In genomic region chr2:20940856-20941255, GRCh38 we compare ENCODE assay signal across 30 cellular contexts.
"Had no signal": no experiment of that assay in that cellular context is flagged by ENCODE, and none has a peak within 500 bp of the region (broad histone marks: within the 10 kb centered on the region; RNA-seq: fewer than 3 reads in every experiment).

No MANE protein-coding gene starts in this region.

- H3K36me3 Mint-ChIP-seq: naive B cell; naive thymus-derived CD8-positive, alpha-beta T cell; natural killer cell treated with Interleukin-12 subunit alpha and Interleukin-12 subunit beta and Interleukin-15 and Interleukin-18, amount 100 ng/mL, for 72 hours; neural progenitor cell; stimulated activated memory B cell treated with anti-CD40 and anti-IgM and Interleukin-4, amounts not matched to agents 10 μg/mL and 1 μg/mL and 100 μg/mL, for 72 hours; type B pancreatic cell had no signal

- H3K9me3 ChIP-seq: ovary, psoas muscle, right lobe of liver, spleen, suprapubic skin, testis, tibial artery, transverse colon, upper lobe of right lung, uterus had no signal

- H3K36me3 ChIP-seq: neural progenitor cell, ovary, right lobe of liver, spleen, suprapubic skin, tibial artery, transverse colon, upper lobe of right lung, uterus had no signal

- ATAC-seq: naive thymus-derived CD8-positive, alpha-beta T cell; natural killer cell treated with Interleukin-12 subunit alpha and Interleukin-12 subunit beta and Interleukin-15 and Interleukin-18, amount 100 ng/mL, for 72 hours; psoas muscle; right cardiac atrium; right lobe of liver; stimulated activated memory B cell treated with anti-CD40 and anti-IgM and Interleukin-4, amounts not matched to agents 10 μg/mL and 1 μg/mL and 100 μg/mL, for 72 hours; stimulated activated naive CD8-positive, alpha-beta T cell treated with anti-CD3 and anti-CD28 coated beads, Interleukin-15, amount 100 ng/mL, for 72 hours; stimulated activated naive CD8-positive, alpha-beta T cell treated with anti-CD3 and anti-CD28 coated beads, Interleukin-15, Interleukin-2, amounts not matched to agents 100 U/mL and 50 U/mL, for 24 hours; upper lobe of right lung had no signal

- H3K9me3 Mint-ChIP-seq: natural killer cell treated with Interleukin-12 subunit alpha and Interleukin-12 subunit beta and Interleukin-15 and Interleukin-18, amount 100 ng/mL, for 72 hours; neural progenitor cell; stimulated activated memory B cell treated with anti-CD40 and anti-IgM and Interleukin-4, amounts not matched to agents 10 μg/mL and 1 μg/mL and 100 μg/mL, for 72 hours; stimulated activated naive CD8-positive, alpha-beta T cell treated with anti-CD3 and anti-CD28 coated beads, Interleukin-15, amount 100 ng/mL, for 72 hours; type B pancreatic cell had no signal

- H3K27me3 ChIP-seq: ovary, right lobe of liver, testis, tibial artery, transverse colon, uterus had no signal

- H3K27ac Mint-ChIP-seq: naive thymus-derived CD8-positive, alpha-beta T cell; natural killer cell treated with Interleukin-12 subunit alpha and Interleukin-12 subunit beta and Interleukin-15 and Interleukin-18, amount 100 ng/mL, for 72 hours; neural progenitor cell; stimulated activated memory B cell treated with anti-CD40 and anti-IgM and Interleukin-4, amounts not matched to agents 10 μg/mL and 1 μg/mL and 100 μg/mL, for 72 hours; stimulated activated naive CD8-positive, alpha-beta T cell treated with anti-CD3 and anti-CD28 coated beads, Interleukin-15, amount 100 ng/mL, for 72 hours; type B pancreatic cell had no signal

- H3K4me2 ChIP-seq: neural progenitor cell, smooth muscle cell had no signal

- H3K27ac ChIP-seq: neural progenitor cell, parathyroid adenoma, psoas muscle, right lobe of liver, skin epidermis, spleen, suprapubic skin, tibial artery, upper lobe of right lung, uterus had no signal

- H3K79me2 ChIP-seq: parathyroid adenoma had no signal

- H3K4me3 ChIP-seq: neural progenitor cell, ovary, psoas muscle, right lobe of liver, skin epidermis, smooth muscle cell, spleen, suprapubic skin, testis, tibial artery, transverse colon, upper lobe of right lung, uterus had no signal

- H3K4me1 Mint-ChIP-seq: naive B cell; neural progenitor cell; stimulated activated memory B cell treated with anti-CD40 and anti-IgM and Interleukin-4, amounts not matched to agents 10 μg/mL and 1 μg/mL and 100 μg/mL, for 72 hours; stimulated activated naive CD8-positive, alpha-beta T cell treated with anti-CD3 and anti-CD28 coated beads, Interleukin-15, amount 100 ng/mL, for 72 hours had no signal

- H3K9ac ChIP-seq: neural progenitor cell, parathyroid adenoma had no signal

- H3K4me1 ChIP-seq: neural progenitor cell, parathyroid adenoma, psoas muscle, right lobe of liver, spleen, tibial artery, upper lobe of right lung had no signal

- DNase-seq: naive B cell; naive thymus-derived CD8-positive, alpha-beta T cell; occipital lobe; ovary; psoas muscle; right cardiac atrium; right lobe of liver; spleen; stimulated activated CD4-positive, alpha-beta T cell treated with anti-CD3 and anti-CD28 coated beads, Interleukin-12 subunit alpha, Interleukin-12 subunit beta, amount 100 ng/mL, for 4 hours; stimulated activated CD4-positive, alpha-beta T cell treated with anti-CD3 and anti-CD28 coated beads, Interleukin-1b, Interleukin-23, amount 100 ng/mL, for 48 hours; stimulated activated CD4-positive, alpha-beta T cell treated with anti-CD3 and anti-CD28 coated beads, Interleukin-4, amount 100 ng/mL, for 1 hour; stimulated activated CD4-positive, alpha-beta T cell treated with anti-CD3 and anti-CD28 coated beads, Interleukin-4, amount 100 ng/mL, for 4 hours; stimulated activated CD8-positive, alpha-beta memory T cell treated with anti-CD3 and anti-CD28 coated beads, Interleukin-4, amount 100 ng/mL, for 48 hours; stimulated activated naive CD4-positive, alpha-beta T cell; stimulated activated naive CD8-positive, alpha-beta T cell treated with anti-CD3 and anti-CD28 coated beads, Interleukin-15, amount 100 ng/mL, for 72 hours; stimulated activated naive CD8-positive, alpha-beta T cell treated with anti-CD3 and anti-CD28 coated beads, Interleukin-15, Interleukin-2, amounts not matched to agents 100 U/mL and 50 U/mL, for 24 hours; substantia nigra; testis; tibial artery; transverse colon; upper lobe of right lung had no signal

- H3K4me3 Mint-ChIP-seq: naive B cell; naive thymus-derived CD8-positive, alpha-beta T cell; natural killer cell treated with Interleukin-12 subunit alpha and Interleukin-12 subunit beta and Interleukin-15 and Interleukin-18, amount 100 ng/mL, for 72 hours; neural progenitor cell; stimulated activated memory B cell treated with anti-CD40 and anti-IgM and Interleukin-4, amounts not matched to agents 10 μg/mL and 1 μg/mL and 100 μg/mL, for 72 hours; stimulated activated naive CD8-positive, alpha-beta T cell treated with anti-CD3 and anti-CD28 coated beads, Interleukin-15, amount 100 ng/mL, for 72 hours; type B pancreatic cell had no signal
